Comparison of ENCODE assay signal across 13 cellular contexts in genomic region chr13:29465741-29466293, GRCh38.
A peak's percentile ranks its signal among the peaks of the same experiment; 100 is the strongest.
DNase-seq lines count a peak whose midpoint lies in the region; ATAC-seq, FAIRE-seq and TF ChIP-seq lines count a peak whose summit lies in the region.
"Had no signal": no experiment of that assay in that cellular context is flagged by ENCODE, and none has a peak within 500 bp of the region (broad histone marks: within the 10 kb centered on the region; RNA-seq: fewer than 3 reads in every experiment).

No MANE protein-coding gene starts in this region.

- ATAC-seq in activated T-cell treated with anti-CD3 and anti-CD28 coated beads, Interleukin-2, amount 50 U/mL, for 72 hours (replicated peaks in 1 of 2) = no peak
- no peak for ATAC-seq in HG03097 (IDR thresholded peaks at IDR 0.05; ENCODE audit: low FRiP score, unreplicated experiment)

- peaks cover 0 to 3% of the 10 kb centered on the region in 2 donors for H3K4me1 ChIP-seq in kidney (ENCODE audit: control insufficient read depth in 1 of 2, insufficient read depth in 1 of 2, low read depth in 1 of 2, low read length in 2 of 2)
- no peaks in the 10 kb centered on the region for H3K4me1 ChIP-seq in effector memory CD4-positive, alpha-beta T cell (ENCODE audit: control insufficient read depth, insufficient read depth, low read length, poor library complexity, severe bottlenecking)

- H3K27me3 ChIP-seq in effector memory CD4-positive, alpha-beta T cell (replicated peaks; ENCODE audit: control insufficient read depth, insufficient read depth, low read length, poor library complexity, severe bottlenecking) = no peaks in the 10 kb centered on the region

- no peak overlapping the region for H3K9ac ChIP-seq in kidney (ENCODE audit: low read length in 2 of 2)

- DNase-seq in A172 (ENCODE audit: low spot score) (peak; percentile 60), HT-29 (ENCODE audit: low spot score) (peak; percentile 75), cardiac fibroblast (ENCODE audit: low read depth in 2 of 2) (peak; percentile 56 to 64), kidney (peak; percentile 80)
- no peak for DNase-seq in effector memory CD4-positive, alpha-beta T cell
- no peak for DNase-seq in activated T-cell treated with anti-CD3 and anti-CD28 coated beads, Interleukin-2, amount 50 U/mL, for 72 hours
- no peak for DNase-seq in stimulated activated CD4-positive, alpha-beta T cell treated with anti-CD3 and anti-CD28 coated beads, Interleukin-4, amount 100 ng/mL, for 24 hours
- DNase-seq: NCI-H510A treated with DMSO at 0.1 percent for 48 hours had no signal

- no peak overlapping the region for H3K27ac Mint-ChIP-seq in activated T-cell treated with anti-CD3 and anti-CD28 coated beads, Interleukin-2, amount 50 U/mL, for 72 hours
- H3K27ac Mint-ChIP-seq: brain; T-helper 1 cell treated with Interleukin-12 subunit alpha and Interleukin-12 subunit beta and Interleukin-4 antibody, amounts not matched to agents 30 μg/mL and 1 μg/mL, for 36 hours; type B pancreatic cell had no signal

- H3K27ac ChIP-seq in kidney (ENCODE audit: low read depth in 2 of 2, low read length in 2 of 2) = no peak overlapping the region
- H3K27ac ChIP-seq in effector memory CD4-positive, alpha-beta T cell (ENCODE audit: insufficient read depth, low read length, poor library complexity, severe bottlenecking) = no peak overlapping the region

- H3K36me3 ChIP-seq in kidney (ENCODE audit: control insufficient read depth in 1 of 2, insufficient read depth in 2 of 2, low read length in 2 of 2) = no peaks in the 10 kb centered on the region
- no peaks in the 10 kb centered on the region for H3K36me3 ChIP-seq in effector memory CD4-positive, alpha-beta T cell (ENCODE audit: control insufficient read depth, insufficient read depth, low read length)

- H3K9me3 Mint-ChIP-seq in activated T-cell treated with anti-CD3 and anti-CD28 coated beads, Interleukin-2, amount 50 U/mL, for 72 hours = no peaks in the 10 kb centered on the region
- H3K9me3 Mint-ChIP-seq: brain; nephron; T-helper 1 cell treated with Interleukin-12 subunit alpha and Interleukin-12 subunit beta and Interleukin-4 antibody, amounts not matched to agents 30 μg/mL and 1 μg/mL, for 36 hours; type B pancreatic cell had no signal

- intact Hi-C loops in kidney (cut with DNase I) = no loop called here

- no peaks in the 10 kb centered on the region for H3K9me3 ChIP-seq in kidney (ENCODE audit: control insufficient read depth in 1 of 2, low read length in 2 of 2)
- no peaks in the 10 kb centered on the region for H3K9me3 ChIP-seq in effector memory CD4-positive, alpha-beta T cell (ENCODE audit: control insufficient read depth, low read length)

- no peaks in the 10 kb centered on the region for H3K36me3 Mint-ChIP-seq in activated T-cell treated with anti-CD3 and anti-CD28 coated beads, Interleukin-2, amount 50 U/mL, for 72 hours (ENCODE audit: insufficient read depth in 2 of 2)
- H3K36me3 Mint-ChIP-seq: brain, type B pancreatic cell had no signal

- FAIRE-seq in kidney (lab: Jason Lieb, UNC) = no peak

- no peaks in the 10 kb centered on the region for H3K4me1 Mint-ChIP-seq in activated T-cell treated with anti-CD3 and anti-CD28 coated beads, Interleukin-2, amount 50 U/mL, for 72 hours (ENCODE audit: low read depth)

- TF ChIP-seq CTCF in cardiac fibroblast (IDR thresholded peaks at IDR 0.05; ENCODE audit: low read depth, low read length) = no peak
- TF ChIP-seq CTCF in kidney (IDR thresholded peaks at IDR 0.05; ENCODE audit: borderline replicate concordance, extremely low read depth, insufficient read depth) = no peak

- H3K4me3 ChIP-seq in cardiac fibroblast (replicated peaks in 1 of 2; ENCODE audit: low read depth in 2 of 2, low read length in 2 of 2) (no peak overlapping the region), kidney (ENCODE audit: low read length in 2 of 2) (no peak overlapping the region)
- no peak overlapping the region for H3K4me3 ChIP-seq in effector memory CD4-positive, alpha-beta T cell (ENCODE audit: insufficient read depth, low read depth, low read length, poor library complexity, severe bottlenecking)

- H3K4me3 Mint-ChIP-seq in activated T-cell treated with anti-CD3 and anti-CD28 coated beads, Interleukin-2, amount 50 U/mL, for 72 hours = no peak overlapping the region
- H3K4me3 Mint-ChIP-seq: brain; nephron; T-helper 1 cell treated with Interleukin-12 subunit alpha and Interleukin-12 subunit beta and Interleukin-4 antibody, amounts not matched to agents 30 μg/mL and 1 μg/mL, for 36 hours; type B pancreatic cell had no signal

- no peaks in the 10 kb centered on the region for H3K27me3 Mint-ChIP-seq in activated T-cell treated with anti-CD3 and anti-CD28 coated beads, Interleukin-2, amount 50 U/mL, for 72 hours (ENCODE audit: low read depth)
- H3K27me3 Mint-ChIP-seq: brain, type B pancreatic cell had no signal

Comparison
In these comparisons a context has a peak if more than half of its experiments do, and no peak if none do; other contexts are left out.
1. DNase-seq: peak in A172 (single experiment), HT-29 (single experiment), cardiac fibroblast (2 of 2) and kidney (single experiment); none in effector memory CD4-positive, alpha-beta T cell (0 of 3), activated T-cell treated with anti-CD3 and anti-CD28 coated beads, Interleukin-2, amount 50 U/mL, for 72 hours (0 of 2) and stimulated activated CD4-positive, alpha-beta T cell treated with anti-CD3 and anti-CD28 coated beads, Interleukin-4, amount 100 ng/mL, for 24 hours (single experiment).